In genomic region chr9:133560944-133561343, GRCh38 we compare ENCODE assay signal across 1 cellular context.
TF ChIP-seq lines count a peak whose summit lies in the region.

No MANE protein-coding gene starts in this region.

TF ChIP-seq in H1, 55 proteins besides CTCF, POLR2A, EP300 and RAD21:
- TF ChIP-seq ATF3 (IDR thresholded peaks at IDR 0.05; ENCODE audit: insufficient read depth, low read depth, low read length) (no peak), SIRT6 (IDR thresholded peaks at IDR 0.05; ENCODE audit: low read length) (no peak), POLR2AphosphoS5 (IDR thresholded peaks at IDR 0.05; ENCODE audit: low read depth, low read length) (no peak), E2F6 (IDR thresholded peaks at IDR 0.05) (no peak), CHD1 (IDR thresholded peaks at IDR 0.05; ENCODE audit: low read depth, low read length) (no peak), SUZ12 (IDR thresholded peaks at IDR 0.05; ENCODE audit: low read length) (no peak), CHD2 (IDR thresholded peaks at IDR 0.05; ENCODE audit: low read length) (no peak), JUND (IDR thresholded peaks at IDR 0.05; ENCODE audit: low read length) (no peak), GABPA (IDR thresholded peaks at IDR 0.05; ENCODE audit: borderline replicate concordance, insufficient read depth, low read length) (no peak), PHF8 (conservative IDR thresholded peaks at IDR 0.05; ENCODE audit: low read depth, low read length) (no peak), NANOG (IDR thresholded peaks at IDR 0.05; ENCODE audit: insufficient read depth, low read depth, low read length, poor library complexity, severe bottlenecking) (no peak), YY1 (IDR thresholded peaks at IDR 0.05; ENCODE audit: low read depth, low read length) (no peak)
TF ChIP-seq in H1: peak in this region for 0.
